ENCODE assay signal across 1 cellular context in the genomic region with DNA sequence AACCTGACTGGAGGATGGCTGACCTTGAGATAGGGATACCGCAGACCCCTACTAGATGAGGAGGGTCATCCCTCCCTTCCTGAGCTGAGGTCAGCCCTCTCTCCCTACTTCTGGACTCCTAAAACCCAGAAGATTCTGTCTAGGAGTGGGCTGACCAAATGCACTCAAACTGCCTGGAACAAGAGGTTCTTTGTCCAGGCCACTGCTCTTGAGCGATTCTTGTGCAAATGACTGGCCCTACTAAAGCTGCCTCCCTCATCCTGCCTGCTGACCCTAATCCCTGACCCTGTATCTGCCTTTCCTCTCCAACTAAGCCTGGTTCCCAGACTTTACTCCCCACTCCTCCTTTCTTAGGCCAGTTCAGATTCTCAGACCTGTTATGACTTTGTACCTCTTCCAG.
TF ChIP-seq lines count a peak whose summit lies in the region.

No MANE protein-coding gene starts in this region.

TF ChIP-seq in H1, 55 proteins besides CTCF, POLR2A, EP300 and RAD21 (continued from another document):
- TF ChIP-seq, protein P1, sequence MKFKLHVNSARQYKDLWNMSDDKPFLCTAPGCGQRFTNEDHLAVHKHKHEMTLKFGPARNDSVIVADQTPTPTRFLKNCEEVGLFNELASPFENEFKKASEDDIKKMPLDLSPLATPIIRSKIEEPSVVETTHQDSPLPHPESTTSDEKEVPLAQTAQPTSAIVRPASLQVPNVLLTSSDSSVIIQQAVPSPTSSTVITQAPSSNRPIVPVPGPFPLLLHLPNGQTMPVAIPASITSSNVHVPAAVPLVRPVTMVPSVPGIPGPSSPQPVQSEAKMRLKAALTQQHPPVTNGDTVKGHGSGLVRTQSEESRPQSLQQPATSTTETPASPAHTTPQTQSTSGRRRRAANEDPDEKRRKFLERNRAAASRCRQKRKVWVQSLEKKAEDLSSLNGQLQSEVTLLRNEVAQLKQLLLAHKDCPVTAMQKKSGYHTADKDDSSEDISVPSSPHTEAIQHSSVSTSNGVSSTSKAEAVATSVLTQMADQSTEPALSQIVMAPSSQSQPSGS (IDR thresholded peaks at IDR 0.05; ENCODE audit: low read length) = no peak
